In genomic region chr3:66398228-66399025, GRCh38 we compare ENCODE assay signal across 10 cellular contexts.
A peak's percentile ranks its signal among the peaks of the same experiment; 100 is the strongest.
DNase-seq lines count a peak whose midpoint lies in the region; TF ChIP-seq lines count a peak whose summit lies in the region.
"Had no signal": no experiment of that assay in that cellular context is flagged by ENCODE, and none has a peak within 500 bp of the region (broad histone marks: within the 10 kb centered on the region; RNA-seq: fewer than 3 reads in every experiment).

No MANE protein-coding gene starts in this region.

- H3K9me3 Mint-ChIP-seq in chondrocyte (ENCODE audit: low read depth) = no peaks in the 10 kb centered on the region
- no peaks in the 10 kb centered on the region for H3K9me3 Mint-ChIP-seq in progenitor cell of endocrine pancreas (ENCODE audit: low read depth)

- H3K4me1 Mint-ChIP-seq in chondrocyte (ENCODE audit: low read depth) (peaks cover 92% of the 10 kb centered on the region), progenitor cell of endocrine pancreas (ENCODE audit: low read depth) (peaks cover 14% of the 10 kb centered on the region)

- TF ChIP-seq CTCF in chondrocyte (IDR thresholded peaks at IDR 0.05) (no peak), progenitor cell of endocrine pancreas (IDR thresholded peaks at IDR 0.05; ENCODE audit: unreplicated experiment) (no peak)

- H3K36me3 Mint-ChIP-seq in chondrocyte (ENCODE audit: low read depth) (peaks cover 28% of the 10 kb centered on the region), progenitor cell of endocrine pancreas (ENCODE audit: insufficient read depth) (peaks cover 17% of the 10 kb centered on the region)

- H3K27ac Mint-ChIP-seq in chondrocyte (ENCODE audit: unreplicated experiment) = peak overlapping the region; percentile 76
- H3K27ac Mint-ChIP-seq in progenitor cell of endocrine pancreas = peak overlapping the region; percentile 54
- H3K27ac Mint-ChIP-seq: activated naive CD8-positive, alpha-beta T cell had no signal

- DNase-seq in EH (ENCODE audit: low read depth) = peak; percentile 30
- DNase-seq in NCI-H2171 treated with DMSO at 0.1 percent for 48 hours (lab: John Stamatoyannopoulos, UW) = peak; percentile 92
- no peak for DNase-seq in chondrocyte (ENCODE audit: low spot score)
- no peak for DNase-seq in progenitor cell of endocrine pancreas (ENCODE audit: low spot score, unreplicated experiment)
- no peak for DNase-seq in NCI-H128 (lab: John Stamatoyannopoulos, UW; ENCODE audit: unreplicated experiment)
- DNase-seq in AML-193 (lab: John Stamatoyannopoulos, UW) = no peak
- DNase-seq in NCI-H1930 (lab: John Stamatoyannopoulos, UW) = no peak
- no peak for DNase-seq in activated CD4-positive, alpha-beta T cell treated with anti-CD3 and anti-CD28 coated beads, Interleukin-2, amount 50 U/mL, for 48 hours
- DNase-seq: NCI-H1048 had no signal

- H3K27me3 Mint-ChIP-seq in chondrocyte (ENCODE audit: low read depth) = no peaks in the 10 kb centered on the region
- no peaks in the 10 kb centered on the region for H3K27me3 Mint-ChIP-seq in progenitor cell of endocrine pancreas
- H3K27me3 Mint-ChIP-seq: activated naive CD8-positive, alpha-beta T cell had no signal

- H3K4me3 Mint-ChIP-seq in chondrocyte (ENCODE audit: unreplicated experiment) (no peak overlapping the region), progenitor cell of endocrine pancreas (ENCODE audit: low read depth) (no peak overlapping the region)
- H3K4me3 Mint-ChIP-seq: activated naive CD8-positive, alpha-beta T cell had no signal

Comparison
In these comparisons a context has a peak if more than half of its experiments do, and no peak if none do; other contexts are left out.
1. DNase-seq: peak in EH (single experiment) and NCI-H2171 treated with DMSO at 0.1 percent for 48 hours (single experiment); none in chondrocyte (single experiment), progenitor cell of endocrine pancreas (single experiment), NCI-H128 (single experiment), AML-193 (0 of 2), NCI-H1930 (0 of 2) and activated CD4-positive, alpha-beta T cell treated with anti-CD3 and anti-CD28 coated beads, Interleukin-2, amount 50 U/mL, for 48 hours (0 of 2).